Comparison of ENCODE assay signal across 1 cellular context in genomic region chr5:68193481-68194036, GRCh38.
TF ChIP-seq lines count a peak whose summit lies in the region.

No MANE protein-coding gene starts in this region.

TF ChIP-seq in HEK293T, 16 proteins besides CTCF, POLR2A, EP300 and RAD21 (continued from another document):
- no peak for TF ChIP-seq ELF4 (IDR thresholded peaks at IDR 0.05)
